ENCODE assay signal across 2 cellular contexts in genomic region chr16:46743232-46743719, GRCh38.
TF ChIP-seq lines count a peak whose summit lies in the region.

No MANE protein-coding gene starts in this region.

TF ChIP-seq in SK-N-SH, 30 proteins besides CTCF, POLR2A, EP300 and RAD21 (continued from another document):
- no peak for TF ChIP-seq ZBTB33 (IDR thresholded peaks at IDR 0.05; ENCODE audit: borderline replicate concordance, low read depth)
- TF ChIP-seq, protein P1, sequence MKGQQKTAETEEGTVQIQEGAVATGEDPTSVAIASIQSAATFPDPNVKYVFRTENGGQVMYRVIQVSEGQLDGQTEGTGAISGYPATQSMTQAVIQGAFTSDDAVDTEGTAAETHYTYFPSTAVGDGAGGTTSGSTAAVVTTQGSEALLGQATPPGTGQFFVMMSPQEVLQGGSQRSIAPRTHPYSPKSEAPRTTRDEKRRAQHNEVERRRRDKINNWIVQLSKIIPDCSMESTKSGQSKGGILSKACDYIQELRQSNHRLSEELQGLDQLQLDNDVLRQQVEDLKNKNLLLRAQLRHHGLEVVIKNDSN (IDR thresholded peaks at IDR 0.05; ENCODE audit: borderline replicate concordance, low read depth): no peak

TF ChIP-seq in SK-N-SH treated with all-trans-retinoic acid at 6 μM for 48 hours, 23 proteins besides CTCF, POLR2A, EP300 and RAD21 (continued from another document):
- TF ChIP-seq, protein P2, sequence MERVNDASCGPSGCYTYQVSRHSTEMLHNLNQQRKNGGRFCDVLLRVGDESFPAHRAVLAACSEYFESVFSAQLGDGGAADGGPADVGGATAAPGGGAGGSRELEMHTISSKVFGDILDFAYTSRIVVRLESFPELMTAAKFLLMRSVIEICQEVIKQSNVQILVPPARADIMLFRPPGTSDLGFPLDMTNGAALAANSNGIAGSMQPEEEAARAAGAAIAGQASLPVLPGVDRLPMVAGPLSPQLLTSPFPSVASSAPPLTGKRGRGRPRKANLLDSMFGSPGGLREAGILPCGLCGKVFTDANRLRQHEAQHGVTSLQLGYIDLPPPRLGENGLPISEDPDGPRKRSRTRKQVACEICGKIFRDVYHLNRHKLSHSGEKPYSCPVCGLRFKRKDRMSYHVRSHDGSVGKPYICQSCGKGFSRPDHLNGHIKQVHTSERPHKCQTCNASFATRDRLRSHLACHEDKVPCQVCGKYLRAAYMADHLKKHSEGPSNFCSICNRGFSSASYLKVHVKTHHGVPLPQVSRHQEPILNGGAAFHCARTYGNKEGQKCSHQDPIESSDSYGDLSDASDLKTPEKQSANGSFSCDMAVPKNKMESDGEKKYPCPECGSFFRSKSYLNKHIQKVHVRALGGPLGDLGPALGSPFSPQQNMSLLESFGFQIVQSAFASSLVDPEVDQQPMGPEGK (CRISPR knock-in tag; IDR thresholded peaks at IDR 0.05; ENCODE audit: borderline replicate concordance): no peak
- TF ChIP-seq CSDC2 (CRISPR knock-in tag; IDR thresholded peaks at IDR 0.05) (no peak), SNAI2 (CRISPR knock-in tag; IDR thresholded peaks at IDR 0.05) (no peak), OSR1 (CRISPR knock-in tag; IDR thresholded peaks at IDR 0.05) (no peak), TOX (CRISPR knock-in tag; IDR thresholded peaks at IDR 0.05; ENCODE audit: borderline replicate concordance) (no peak), ZNF70 (CRISPR knock-in tag; IDR thresholded peaks at IDR 0.05) (no peak), RARB (CRISPR knock-in tag; IDR thresholded peaks at IDR 0.05) (no peak)
- TF ChIP-seq, protein P3, sequence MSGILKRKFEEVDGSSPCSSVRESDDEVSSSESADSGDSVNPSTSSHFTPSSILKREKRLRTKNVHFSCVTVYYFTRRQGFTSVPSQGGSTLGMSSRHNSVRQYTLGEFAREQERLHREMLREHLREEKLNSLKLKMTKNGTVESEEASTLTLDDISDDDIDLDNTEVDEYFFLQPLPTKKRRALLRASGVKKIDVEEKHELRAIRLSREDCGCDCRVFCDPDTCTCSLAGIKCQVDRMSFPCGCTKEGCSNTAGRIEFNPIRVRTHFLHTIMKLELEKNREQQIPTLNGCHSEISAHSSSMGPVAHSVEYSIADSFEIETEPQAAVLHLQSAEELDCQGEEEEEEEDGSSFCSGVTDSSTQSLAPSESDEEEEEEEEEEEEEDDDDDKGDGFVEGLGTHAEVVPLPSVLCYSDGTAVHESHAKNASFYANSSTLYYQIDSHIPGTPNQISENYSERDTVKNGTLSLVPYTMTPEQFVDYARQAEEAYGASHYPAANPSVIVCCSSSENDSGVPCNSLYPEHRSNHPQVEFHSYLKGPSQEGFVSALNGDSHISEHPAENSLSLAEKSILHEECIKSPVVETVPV (CRISPR knock-in tag; IDR thresholded peaks at IDR 0.05): no peak
